ENCODE assay signal across 1 cellular context in genomic region chr16:57374067-57374534, GRCh38.
TF ChIP-seq lines count a peak whose summit lies in the region.

No MANE protein-coding gene starts in this region.

TF ChIP-seq in WTC11, 78 proteins besides CTCF, POLR2A, EP300 and RAD21 (continued from another document):
- TF ChIP-seq E2F4 (CRISPR knock-in tag; IDR thresholded peaks at IDR 0.05; ENCODE audit: borderline replicate concordance, low read depth) (no peak), ELF4 (CRISPR knock-in tag; IDR thresholded peaks at IDR 0.05; ENCODE audit: low read depth) (no peak), E2F1 (CRISPR knock-in tag; IDR thresholded peaks at IDR 0.05) (no peak), MLX (CRISPR knock-in tag; IDR thresholded peaks at IDR 0.05) (no peak), AR (CRISPR knock-in tag; IDR thresholded peaks at IDR 0.05) (no peak)
